13 cellular contexts compared by ENCODE assay signal in genomic region chr3:186021673-186022362, GRCh38.
DNase-seq lines count a peak whose midpoint lies in the region; ATAC-seq and TF ChIP-seq lines count a peak whose summit lies in the region.
"Had no signal": no experiment of that assay in that cellular context is flagged by ENCODE, and none has a peak within 500 bp of the region (broad histone marks: within the 10 kb centered on the region; RNA-seq: fewer than 3 reads in every experiment).

No MANE protein-coding gene starts in this region.

- H3K27me3 Mint-ChIP-seq in osteocyte (ENCODE audit: unreplicated experiment), result peaks cover 10% of the 10 kb centered on the region
- peaks cover 11% of the 10 kb centered on the region for H3K27me3 Mint-ChIP-seq in activated CD8-positive, alpha-beta T cell treated with anti-CD3 and anti-CD28 coated beads for 36 hours

- H3K36me3 ChIP-seq in PC-3 (ENCODE audit: low read depth, low read length) (no peaks in the 10 kb centered on the region), lower lobe of right lung (no peaks in the 10 kb centered on the region)

- POLR2A ChIA-PET in PC-3 (lab: Charles Lee; ENCODE audit: unreplicated experiment), result no interaction called here
- POLR2A ChIA-PET in activated CD8-positive, alpha-beta T cell treated with anti-CD3 and anti-CD28 coated beads for 36 hours (lab: Charles Lee), result no interaction called here

- CTCF ChIA-PET in PC-3 (lab: Charles Lee), result no interaction called here
- CTCF ChIA-PET in activated CD8-positive, alpha-beta T cell treated with anti-CD3 and anti-CD28 coated beads for 36 hours (lab: Charles Lee), result interaction anchor here (0.5 kb wide), 1 partner anchor 45 kb away, joined by 3 read pairs; no protein-coding TSS in a partner anchor

- no peaks in the 10 kb centered on the region for H4K20me1 ChIP-seq in PC-3 (ENCODE audit: low read length)

- H3K4me1 ChIP-seq in PC-3 (ENCODE audit: insufficient read depth, low read length) (no peaks in the 10 kb centered on the region), lower lobe of right lung (no peaks in the 10 kb centered on the region)

- intact Hi-C loops in PC-3 (cut with micrococcal nuclease), result no loop called here
- intact Hi-C loops in activated CD8-positive, alpha-beta T cell treated with anti-CD3 and anti-CD28 coated beads for 36 hours (cut with micrococcal nuclease), result no loop called here
- intact Hi-C loops in lower lobe of right lung (cut with DNase I), result no loop called here
- intact Hi-C loops in dorsolateral prefrontal cortex (cut with DNase I), result no loop called here

- peaks cover 27% of the 10 kb centered on the region for H3K4me1 Mint-ChIP-seq in osteocyte (ENCODE audit: unreplicated experiment)
- H3K4me1 Mint-ChIP-seq in activated CD8-positive, alpha-beta T cell treated with anti-CD3 and anti-CD28 coated beads for 36 hours (ENCODE audit: low read depth), result peaks cover 9% of the 10 kb centered on the region
- H3K4me1 Mint-ChIP-seq: activated CD4-positive, alpha-beta T cell treated with anti-CD3 and anti-CD28 coated beads, Interleukin-2, amount 10 ng/mL, durations not matched to agents 7 days and 5 days; CD4-positive, CD25-positive, alpha-beta regulatory T cell had no signal

- no peak overlapping the region for H3K4me2 ChIP-seq in PC-3 (ENCODE audit: low read length)

- H3K9me3 ChIP-seq in PC-3 (ENCODE audit: low read length) (no peaks in the 10 kb centered on the region), lower lobe of right lung (no peaks in the 10 kb centered on the region)

- H3K36me3 Mint-ChIP-seq in osteocyte (ENCODE audit: unreplicated experiment), result no peaks in the 10 kb centered on the region
- no peaks in the 10 kb centered on the region for H3K36me3 Mint-ChIP-seq in activated CD8-positive, alpha-beta T cell treated with anti-CD3 and anti-CD28 coated beads for 36 hours (ENCODE audit: low read depth)
- H3K36me3 Mint-ChIP-seq: activated naive CD8-positive, alpha-beta T cell; CD4-positive, CD25-positive, alpha-beta regulatory T cell had no signal

- H3K27ac Mint-ChIP-seq in osteocyte (ENCODE audit: unreplicated experiment), result peak overlapping the region; percentile 90
- H3K27ac Mint-ChIP-seq in activated CD8-positive, alpha-beta T cell treated with anti-CD3 and anti-CD28 coated beads for 36 hours, result no peak overlapping the region
- H3K27ac Mint-ChIP-seq: activated CD4-positive, alpha-beta T cell treated with anti-CD3 and anti-CD28 coated beads, Interleukin-2, amount 10 ng/mL, durations not matched to agents 7 days and 5 days; activated naive CD8-positive, alpha-beta T cell; CD4-positive, CD25-positive, alpha-beta regulatory T cell had no signal

- ATAC-seq in PC-3 (peak; percentile 45), lower lobe of right lung (no peak)
- ATAC-seq in activated CD8-positive, alpha-beta T cell treated with anti-CD3 and anti-CD28 coated beads for 36 hours, result no peak

- no peak overlapping the region for H2AFZ ChIP-seq in PC-3 (ENCODE audit: low read length)

- no peaks in the 10 kb centered on the region for H3K9me3 Mint-ChIP-seq in osteocyte (ENCODE audit: unreplicated experiment)
- H3K9me3 Mint-ChIP-seq in activated CD8-positive, alpha-beta T cell treated with anti-CD3 and anti-CD28 coated beads for 36 hours, result no peaks in the 10 kb centered on the region
- H3K9me3 Mint-ChIP-seq: activated CD4-positive, alpha-beta T cell treated with anti-CD3 and anti-CD28 coated beads, Interleukin-2, amount 10 ng/mL, durations not matched to agents 7 days and 5 days had no signal

- BruUV-seq in PC-3 (replicated peaks; lab: Mats Ljungman, UMichigan), result no TSS peak

- TF ChIP-seq CTCF in PC-3 (conservative IDR thresholded peaks at IDR 0.05; ENCODE audit: low read depth, low read length), result no peak
- TF ChIP-seq CTCF in osteocyte (IDR thresholded peaks at IDR 0.05), result no peak
- no peak for TF ChIP-seq CTCF in activated CD8-positive, alpha-beta T cell treated with anti-CD3 and anti-CD28 coated beads for 36 hours (IDR thresholded peaks at IDR 0.05)
- TF ChIP-seq CTCF in lower lobe of right lung (IDR thresholded peaks at IDR 0.05), result no peak
- no peak for TF ChIP-seq CTCF in dorsolateral prefrontal cortex (IDR thresholded peaks at IDR 0.05 in 54 of 56, conservative IDR thresholded peaks at IDR 0.05 in 2 of 56; ENCODE audit: low read depth in 1 of 56, partially characterized antibody in 56 of 56)

- no peaks in the 10 kb centered on the region for H3K79me2 ChIP-seq in PC-3 (ENCODE audit: low read length)

- H3K4me3 ChIP-seq in PC-3 (ENCODE audit: low read length) (no peak overlapping the region), lower lobe of right lung (no peak overlapping the region), dorsolateral prefrontal cortex (no peak overlapping the region)

- peak; percentile 49 for DNase-seq in Ammon's horn (ENCODE audit: low spot score)
- peak; percentile 39 for DNase-seq in PC-3
- peak; percentile 67 for DNase-seq in epidermal melanocyte (ENCODE audit: insufficient read length, low spot score)
- DNase-seq in osteocyte (ENCODE audit: extremely low spot score, unreplicated experiment), result no peak
- DNase-seq in activated CD8-positive, alpha-beta T cell treated with anti-CD3 and anti-CD28 coated beads for 36 hours, result no peak
- no peak for DNase-seq in NCI-H146 treated with DMSO at 0.1 percent for 48 hours (lab: John Stamatoyannopoulos, UW; ENCODE audit: unreplicated experiment)
- DNase-seq in lower lobe of right lung, result no peak
- no peak for DNase-seq in dorsolateral prefrontal cortex
- DNase-seq: activated CD4-positive, alpha-beta T cell treated with anti-CD3 and anti-CD28 coated beads, Interleukin-2, amount 10 ng/mL, durations not matched to agents 7 days and 5 days; CD4-positive, CD25-positive, alpha-beta regulatory T cell; NCI-H2029; nucleus accumbens had no signal

- H3K27me3 ChIP-seq in PC-3 (ENCODE audit: low read length), result peaks cover 17% of the 10 kb centered on the region; the same call in 1 of the 2 replicates
- no peaks in the 10 kb centered on the region for H3K27me3 ChIP-seq in lower lobe of right lung (ENCODE audit: low read depth)
- H3K27me3 ChIP-seq in dorsolateral prefrontal cortex, result no peaks in the 10 kb centered on the region

- no peak overlapping the region for H3K4me3 Mint-ChIP-seq in osteocyte (ENCODE audit: unreplicated experiment)
- H3K4me3 Mint-ChIP-seq in activated CD8-positive, alpha-beta T cell treated with anti-CD3 and anti-CD28 coated beads for 36 hours, result no peak overlapping the region
- H3K4me3 Mint-ChIP-seq: activated CD4-positive, alpha-beta T cell treated with anti-CD3 and anti-CD28 coated beads, Interleukin-2, amount 10 ng/mL, durations not matched to agents 7 days and 5 days; activated naive CD8-positive, alpha-beta T cell; CD4-positive, CD25-positive, alpha-beta regulatory T cell had no signal

- H3K9me2 ChIP-seq in PC-3 (replicated peaks; ENCODE audit: low read length), result no peaks in the 10 kb centered on the region

- H3K27ac ChIP-seq in PC-3 (ENCODE audit: low read length) (no peak overlapping the region), lower lobe of right lung (no peak overlapping the region), dorsolateral prefrontal cortex (peak overlapping the region in 4 of 59 donors; percentile 15 to 66 (median 22))

- H3F3A ChIP-seq in PC-3 (ENCODE audit: low read length, unreplicated experiment), result no peaks in the 10 kb centered on the region

- H3K9ac ChIP-seq in PC-3 (ENCODE audit: low read length), result no peak overlapping the region

Comparison
In these comparisons a context has a peak if more than half of its experiments do, and no peak if none do; other contexts are left out.
1. DNase-seq: peak in Ammon's horn (single experiment), PC-3 (single experiment) and epidermal melanocyte (single experiment); none in osteocyte (single experiment), activated CD8-positive, alpha-beta T cell treated with anti-CD3 and anti-CD28 coated beads for 36 hours (single experiment), NCI-H146 treated with DMSO at 0.1 percent for 48 hours (single experiment), lower lobe of right lung (single experiment) and dorsolateral prefrontal cortex (0 of 10).